Comparison of ENCODE assay signal across 1 cellular context in the genomic region with DNA sequence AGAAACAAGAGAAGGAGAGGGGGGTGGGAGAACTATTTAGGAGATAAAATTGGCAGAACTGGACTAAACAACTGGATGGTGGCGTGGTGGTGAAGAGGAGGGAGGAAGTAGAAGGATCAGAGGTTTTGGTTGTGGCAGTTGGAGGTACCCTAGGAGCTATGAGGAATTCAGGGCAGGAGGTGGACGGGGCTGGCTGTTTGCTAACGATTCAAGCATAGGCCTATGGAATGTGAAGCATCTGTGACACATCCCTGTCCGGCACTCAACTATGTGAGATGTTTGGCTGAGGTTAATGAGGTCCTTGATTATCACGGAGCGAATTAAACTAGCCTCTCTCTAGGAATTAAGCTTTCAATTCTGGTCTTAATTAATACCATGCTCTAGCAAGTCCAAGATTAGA.
TF ChIP-seq lines count a peak whose summit lies in the region.

No MANE protein-coding gene starts in this region.

TF ChIP-seq in HCT116, 20 proteins besides CTCF, POLR2A, EP300 and RAD21 (continued from another document):
- TF ChIP-seq, protein P1, sequence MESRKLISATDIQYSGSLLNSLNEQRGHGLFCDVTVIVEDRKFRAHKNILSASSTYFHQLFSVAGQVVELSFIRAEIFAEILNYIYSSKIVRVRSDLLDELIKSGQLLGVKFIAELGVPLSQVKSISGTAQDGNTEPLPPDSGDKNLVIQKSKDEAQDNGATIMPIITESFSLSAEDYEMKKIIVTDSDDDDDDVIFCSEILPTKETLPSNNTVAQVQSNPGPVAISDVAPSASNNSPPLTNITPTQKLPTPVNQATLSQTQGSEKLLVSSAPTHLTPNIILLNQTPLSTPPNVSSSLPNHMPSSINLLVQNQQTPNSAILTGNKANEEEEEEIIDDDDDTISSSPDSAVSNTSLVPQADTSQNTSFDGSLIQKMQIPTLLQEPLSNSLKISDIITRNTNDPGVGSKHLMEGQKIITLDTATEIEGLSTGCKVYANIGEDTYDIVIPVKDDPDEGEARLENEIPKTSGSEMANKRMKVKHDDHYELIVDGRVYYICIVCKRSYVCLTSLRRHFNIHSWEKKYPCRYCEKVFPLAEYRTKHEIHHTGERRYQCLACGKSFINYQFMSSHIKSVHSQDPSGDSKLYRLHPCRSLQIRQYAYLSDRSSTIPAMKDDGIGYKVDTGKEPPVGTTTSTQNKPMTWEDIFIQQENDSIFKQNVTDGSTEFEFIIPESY (IDR thresholded peaks at IDR 0.05; ENCODE audit: extremely low read depth, insufficient replicate concordance, low read length) = no peak
- TF ChIP-seq FOSL1 (IDR thresholded peaks at IDR 0.05; ENCODE audit: low read depth) = no peak
